15 cellular contexts compared by ENCODE assay signal in the genomic region with DNA sequence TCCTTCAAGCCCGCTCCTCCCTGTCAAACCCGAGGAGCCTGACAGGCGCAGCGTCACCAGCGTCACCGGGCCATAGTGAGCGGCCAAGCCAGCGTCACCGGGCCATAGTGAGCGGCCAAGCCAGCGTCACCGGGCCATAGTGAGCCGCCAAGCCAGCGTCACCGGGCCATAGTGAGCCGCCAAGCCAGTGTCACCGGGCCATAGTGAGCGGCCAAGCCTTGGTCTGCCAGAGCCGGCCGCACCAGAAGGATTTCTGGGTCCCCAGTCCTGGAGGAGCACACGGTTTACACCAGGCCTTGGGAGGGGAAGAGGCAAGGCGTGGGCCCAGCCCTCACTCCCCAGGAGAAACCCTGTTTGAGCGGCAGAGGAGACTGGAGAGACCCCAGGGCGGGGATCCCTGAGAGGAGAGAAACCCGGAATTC. TPM values are rescaled to one million over a fixed set of nuclear protein-coding genes. Genes with fewer than 3 reads are reported as not detected.
DNase-seq lines count a peak whose midpoint lies in the region; FAIRE-seq and TF ChIP-seq lines count a peak whose summit lies in the region.
"Had no signal": no experiment of that assay in that cellular context is flagged by ENCODE, and none has a peak within 500 bp of the region (broad histone marks: within the 10 kb centered on the region; RNA-seq: fewer than 3 reads in every experiment).

No MANE protein-coding gene starts in this region.

- intact Hi-C loops in left ventricle myocardium inferior (cut with micrococcal nuclease) = no loop called here
- intact Hi-C loops in prostate gland (cut with DNase I) = no loop called here

- H3K79me2 ChIP-seq in ACC112 (ENCODE audit: control insufficient read depth, insufficient read depth, low read length, unreplicated experiment) = no peaks in the 10 kb centered on the region

- H3K36me3 ChIP-seq in ACC112 (ENCODE audit: insufficient read depth, low read length) = no peaks in the 10 kb centered on the region
- no peaks in the 10 kb centered on the region for H3K36me3 ChIP-seq in SK-N-MC (ENCODE audit: insufficient read depth, low read length)
- no peaks in the 10 kb centered on the region for H3K36me3 ChIP-seq in left ventricle myocardium inferior
- H3K36me3 ChIP-seq in prostate gland = no peaks in the 10 kb centered on the region

- 96% methylated on average over 25 of the region's 25 CpGs for WGBS in prostate gland

- H3K4me3 ChIP-seq in ACC112 (ENCODE audit: low read depth, low read length) (peak overlapping the region; percentile 61; the same call in 1 of the 2 replicates), SK-N-MC (no peak overlapping the region), left ventricle myocardium inferior (no peak overlapping the region), prostate gland (no peak overlapping the region)

- H3K9ac ChIP-seq in SK-N-MC (ENCODE audit: insufficient read length) = no peak overlapping the region

- H3K9me3 ChIP-seq in SK-N-MC (ENCODE audit: low read depth, low read length) = no peaks in the 10 kb centered on the region
- H3K9me3 ChIP-seq in left ventricle myocardium inferior (replicated peaks) = no peaks in the 10 kb centered on the region
- no peaks in the 10 kb centered on the region for H3K9me3 ChIP-seq in prostate gland

- TF ChIP-seq CTCF in left ventricle myocardium inferior (IDR thresholded peaks at IDR 0.05; ENCODE audit: borderline replicate concordance) = no peak
- no peak for TF ChIP-seq CTCF in prostate gland (IDR thresholded peaks at IDR 0.05)
- no peak for TF ChIP-seq CTCF in D721Med (IDR thresholded peaks at IDR 0.05; ENCODE audit: insufficient read depth, missing control alignments)

- no peaks in the 10 kb centered on the region for H3K27me3 ChIP-seq in ACC112 (ENCODE audit: insufficient read depth, low read length)
- no peaks in the 10 kb centered on the region for H3K27me3 ChIP-seq in left ventricle myocardium inferior (ENCODE audit: low read depth)
- H3K27me3 ChIP-seq in prostate gland (replicated peaks; ENCODE audit: insufficient read depth) = no peaks in the 10 kb centered on the region

- DNase-seq in SK-N-MC (ENCODE audit: low read depth, low spot score) = no peak
- no peak for DNase-seq in left ventricle myocardium inferior
- no peak for DNase-seq in prostate gland (ENCODE audit: low spot score)
- no peak for DNase-seq in D721Med (ENCODE audit: insufficient read length, low spot score)
- no peak for DNase-seq in activated CD8-positive, alpha-beta memory T cell treated with anti-CD3 and anti-CD28 coated beads for 24 hours
- DNase-seq in HT-29 (ENCODE audit: low spot score) = no peak
- DNase-seq in activated CD4-positive, alpha-beta T cell treated with anti-CD3 and anti-CD28 coated beads, Interleukin-2, amount 50 U/mL, for 48 hours = no peak
- DNase-seq: activated T-cell treated with anti-CD3 and anti-CD28 coated beads for 4 hours; DMS153; NCI-H446 treated with DMSO at 0.1 percent for 48 hours; RPMI8226; stimulated activated CD4-positive, alpha-beta T cell treated with anti-CD3 and anti-CD28 coated beads, Interleukin-2, amount 100 ng/mL, for 48 hours; stimulated activated naive CD8-positive, alpha-beta T cell treated with anti-CD3 and anti-CD28 coated beads, Interleukin-15, amount 100 ng/mL, for 72 hours had no signal

- no peak for FAIRE-seq in D721Med (lab: Jason Lieb, UNC)

- no peak overlapping the region for H2AFZ ChIP-seq in ACC112 (ENCODE audit: low read length, unreplicated experiment)

- H3K4me1 ChIP-seq in ACC112 (ENCODE audit: control insufficient read depth, insufficient read depth, low read length, unreplicated experiment) (peaks cover 41% of the 10 kb centered on the region), left ventricle myocardium inferior (peaks cover 62% of the 10 kb centered on the region), prostate gland (replicated peaks) (no peaks in the 10 kb centered on the region)

- no peak for TF ChIP-seq POLR2A in prostate gland (IDR thresholded peaks at IDR 0.05)

- H3K27ac ChIP-seq in ACC112 (ENCODE audit: low read depth, low read length) (peak overlapping the region; percentile 100), SK-N-MC (peak overlapping the region; percentile 31; the same call in 1 of the 2 replicates), left ventricle myocardium inferior (replicated peaks) (peak overlapping the region; percentile 97), prostate gland (peak overlapping the region; percentile 74 to 77)
- H3K27ac ChIP-seq: VCaP had no signal

RNA-seq across cellular contexts. Expression of gene COL18A1, which starts 39.8 kb away (rescaled TPM):
- total RNA-seq in left ventricle myocardium inferior (66.5 TPM), prostate gland (100 to 1,000 TPM in 1 of 2 donors, 10 to 100 TPM in 1; 56.2 to 229 TPM)
- 27.7 and 32.2 TPM in 2 replicates for total RNA-seq in HT-29 (2014; rRNA removed; shearing (Covaris generic))

Comparison
In these comparisons a context has a peak if more than half of its experiments do, and no peak if none do; other contexts are left out.
1. H3K27ac ChIP-seq: peak in every context shown above with its lines; median percentile 100 in ACC112; 97 in left ventricle myocardium inferior; 76 in prostate gland; 31 in SK-N-MC.